13 cellular contexts compared by ENCODE assay signal in genomic region chr18:35835838-35836237, GRCh38.
DNase-seq lines count a peak whose midpoint lies in the region; ATAC-seq and TF ChIP-seq lines count a peak whose summit lies in the region.
"Had no signal": no experiment of that assay in that cellular context is flagged by ENCODE, and none has a peak within 500 bp of the region (broad histone marks: within the 10 kb centered on the region; RNA-seq: fewer than 3 reads in every experiment).

No MANE protein-coding gene starts in this region.

- CTCF ChIA-PET in CD4-positive, alpha-beta T cell (lab: Charles Lee): interaction anchor here (0.5 kb wide), 1 partner anchor 762 kb away, joined by 4 read pairs; no protein-coding TSS in a partner anchor

- DNase-seq in SKM-1 treated with dmso at 0.1 percent for 144 hours (lab: John Stamatoyannopoulos, UW; ENCODE audit: unreplicated experiment) (peak; percentile 4), SKM-1 (lab: John Stamatoyannopoulos, UW; ENCODE audit: unreplicated experiment) (no peak), NCI-H187 treated with DMSO at 0.1 percent for 48 hours (lab: John Stamatoyannopoulos, UW) (no peak), WERI-Rb-1 (no peak), NCI-H69 (lab: John Stamatoyannopoulos, UW) (no peak)
- DNase-seq in CD4-positive, alpha-beta T cell: no peak
- DNase-seq: activated naive CD8-positive, alpha-beta T cell treated with anti-CD3 and anti-CD28 coated beads, Interleukin-2, amount 10 ng/mL, durations not matched to agents 7 days and 5 days; DMS53 had no signal

- peaks cover 10% of the 10 kb centered on the region for H3K27me3 ChIP-seq in WERI-Rb-1 (ENCODE audit: insufficient read depth, low read depth, severe bottlenecking)
- peaks cover 3% of the 10 kb centered on the region for H3K27me3 ChIP-seq in CD4-positive, alpha-beta T cell (ENCODE audit: control insufficient read depth, insufficient read depth, low read length)
- H3K27me3 ChIP-seq: SJSA1 had no signal

- no peak overlapping the region for H3K27ac ChIP-seq in WERI-Rb-1
- no peak overlapping the region for H3K27ac ChIP-seq in CD4-positive, alpha-beta T cell (ENCODE audit: low read depth, low read length)
- H3K27ac ChIP-seq: 22Rv1, SJSA1 had no signal

- H3K4me3 ChIP-seq in WERI-Rb-1 (ENCODE audit: low read depth, low read length): no peak overlapping the region
- H3K4me3 ChIP-seq: lung, SJSA1 had no signal

- no peaks in the 10 kb centered on the region for H3K36me3 ChIP-seq in WERI-Rb-1
- H3K36me3 ChIP-seq: SJSA1 had no signal

- no peak overlapping the region for H3K4me3 Mint-ChIP-seq in CD4-positive, alpha-beta T cell
- H3K4me3 Mint-ChIP-seq: activated naive CD8-positive, alpha-beta T cell treated with anti-CD3 and anti-CD28 coated beads, Interleukin-2, amount 10 ng/mL, durations not matched to agents 7 days and 5 days had no signal

- H3K36me3 Mint-ChIP-seq in CD4-positive, alpha-beta T cell (ENCODE audit: low read depth): no peaks in the 10 kb centered on the region

- H3K27me3 Mint-ChIP-seq in CD4-positive, alpha-beta T cell: peaks cover 8% of the 10 kb centered on the region

- H3K4me1 Mint-ChIP-seq in CD4-positive, alpha-beta T cell (ENCODE audit: low read depth): no peaks in the 10 kb centered on the region
- H3K4me1 Mint-ChIP-seq: activated naive CD8-positive, alpha-beta T cell treated with anti-CD3 and anti-CD28 coated beads, Interleukin-2, amount 10 ng/mL, durations not matched to agents 7 days and 5 days had no signal

- peaks cover 13% of the 10 kb centered on the region for H3K9me3 Mint-ChIP-seq in CD4-positive, alpha-beta T cell

- TF ChIP-seq CTCF in WERI-Rb-1 (IDR thresholded peaks at IDR 0.05; ENCODE audit: low read depth, low read length): no peak
- TF ChIP-seq CTCF in CD4-positive, alpha-beta T cell (IDR thresholded peaks at IDR 0.05): no peak

- POLR2A ChIA-PET in CD4-positive, alpha-beta T cell (lab: Charles Lee): no interaction called here

- no peak overlapping the region for H3K27ac Mint-ChIP-seq in CD4-positive, alpha-beta T cell
- H3K27ac Mint-ChIP-seq: activated naive CD8-positive, alpha-beta T cell treated with anti-CD3 and anti-CD28 coated beads, Interleukin-2, amount 10 ng/mL, durations not matched to agents 7 days and 5 days had no signal

- H3K9me3 ChIP-seq in WERI-Rb-1 (ENCODE audit: severe bottlenecking): peaks cover 17% of the 10 kb centered on the region
- peaks cover 9% of the 10 kb centered on the region for H3K9me3 ChIP-seq in CD4-positive, alpha-beta T cell (ENCODE audit: control insufficient read depth, low read length)
- H3K9me3 ChIP-seq: SJSA1 had no signal

- intact Hi-C loops in CD4-positive, alpha-beta T cell (cut with DNase I, micrococcal nuclease): no loop called here

- ATAC-seq in HG02798 (IDR thresholded peaks at IDR 0.05; ENCODE audit: poor library complexity, unreplicated experiment) (peak; percentile 81), HG03521 (IDR thresholded peaks at IDR 0.05; ENCODE audit: unreplicated experiment) (peak; percentile 76)
- ATAC-seq in CD4-positive, alpha-beta T cell (ENCODE audit: poor library complexity): no peak
